ENCODE assay signal across 5 cellular contexts in genomic region chr3:81923038-81923437, GRCh38.
"Had no signal": no experiment of that assay in that cellular context is flagged by ENCODE, and none has a peak within 500 bp of the region (broad histone marks: within the 10 kb centered on the region; RNA-seq: fewer than 3 reads in every experiment).

No MANE protein-coding gene starts in this region.

- ATAC-seq: HepG2, K562 had no signal

- H3K4me3 ChIP-seq: K562 had no signal

- H3K27ac ChIP-seq: HL-60 had no signal

- DNase-seq: IMR-90, KBM-7 had no signal
